28 cellular contexts compared by ENCODE assay signal in the genomic region with DNA sequence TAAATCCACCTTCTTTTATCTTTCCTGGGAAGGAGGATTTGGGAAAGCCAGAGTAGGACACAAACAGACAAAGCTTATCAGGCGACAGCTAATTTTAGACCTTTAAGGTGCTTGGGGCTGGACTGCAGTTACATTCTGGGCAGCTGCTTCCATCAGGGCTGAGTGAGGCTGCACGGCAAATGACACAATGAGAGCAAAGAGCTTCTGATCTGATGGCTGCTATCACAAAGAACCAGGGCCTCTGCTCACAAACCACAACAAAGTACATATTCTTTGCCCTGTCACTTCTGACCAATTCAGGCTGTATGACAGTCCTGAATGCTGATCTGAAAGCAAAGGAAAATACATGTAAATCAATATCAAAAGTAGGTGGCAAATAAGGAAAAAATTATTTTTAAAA.
DNase-seq lines count a peak whose midpoint lies in the region; ATAC-seq, FAIRE-seq and TF ChIP-seq lines count a peak whose summit lies in the region.
"Had no signal": no experiment of that assay in that cellular context is flagged by ENCODE, and none has a peak within 500 bp of the region (broad histone marks: within the 10 kb centered on the region; RNA-seq: fewer than 3 reads in every experiment).

No MANE protein-coding gene starts in this region.

- in situ Hi-C loops in HepG2 (cut with HindIII; ENCODE audit: extremely low pct_ligation_motif_present, low pct_unique_long_range_greater_than_20kb) = no loop called here

- intact Hi-C loops in HepG2 (cut with micrococcal nuclease; ENCODE audit: unreplicated experiment) (no loop called here), right lobe of liver (cut with DNase I) (no loop called here)
- intact Hi-C loops in CD4-positive, alpha-beta memory T cell (cut with micrococcal nuclease) = no loop called here

- no peak overlapping the region for H3K4me3 ChIP-seq in HepG2 (replicated peaks in 1 of 3; ENCODE audit: insufficient read depth in 1 of 3, low read depth in 2 of 3, low read length in 3 of 3)
- H3K4me3 ChIP-seq in right lobe of liver = no peak overlapping the region
- H3K4me3 ChIP-seq in CD4-positive, alpha-beta memory T cell (ENCODE audit: low read length in 2 of 2) = no peak overlapping the region
- H3K4me3 ChIP-seq: body of pancreas, neural progenitor cell, vagina had no signal

- no peaks in the 10 kb centered on the region for H3K79me2 ChIP-seq in HepG2 (ENCODE audit: insufficient read depth, low read length)
- H3K79me2 ChIP-seq: parathyroid adenoma had no signal

- H3K9me3 ChIP-seq in HepG2 (ENCODE audit: low read length) (no peaks in the 10 kb centered on the region), right lobe of liver (no peaks in the 10 kb centered on the region)
- H3K9me3 ChIP-seq in CD4-positive, alpha-beta memory T cell (ENCODE audit: control insufficient read depth in 1 of 2, low read length in 2 of 2) = no peaks in the 10 kb centered on the region
- H3K9me3 ChIP-seq: body of pancreas, SK-N-SH, vagina had no signal

- ATAC-seq in HepG2 (no peak), right lobe of liver (no peak)
- ATAC-seq: activated CD8-positive, alpha-beta memory T cell treated with anti-CD3 and anti-CD28 coated beads, Interleukin-2, amount 10 ng/mL, durations not matched to agents 7 days and 5 days; body of pancreas; T-helper 17 cell had no signal

- no peaks in the 10 kb centered on the region for H3K27me3 Mint-ChIP-seq in CD4-positive, alpha-beta memory T cell
- H3K27me3 Mint-ChIP-seq: activated CD4-positive, alpha-beta T cell treated with anti-CD3 and anti-CD28 coated beads, Interleukin-2, amount 10 ng/mL, durations not matched to agents 7 days and 5 days; CD4-positive, CD25-positive, alpha-beta regulatory T cell; T-helper 17 cell had no signal

- H3K4me1 Mint-ChIP-seq in CD4-positive, alpha-beta memory T cell = peaks cover 1 to 12% (median 6%) of the 10 kb centered on the region in 4 donors
- H3K4me1 Mint-ChIP-seq: activated CD8-positive, alpha-beta memory T cell treated with anti-CD3 and anti-CD28 coated beads, Interleukin-2, amount 10 ng/mL, durations not matched to agents 7 days and 5 days had no signal

- no peak for TF ChIP-seq RAD21 in HepG2 (CRISPR knock-in tag; IDR thresholded peaks at IDR 0.05)

- no peak overlapping the region for H3K4me2 ChIP-seq in HepG2 (ENCODE audit: low read depth, low read length)
- H3K4me2 ChIP-seq: neural progenitor cell, SK-N-SH had no signal

- H3K9me3 Mint-ChIP-seq in CD4-positive, alpha-beta memory T cell = no peaks in the 10 kb centered on the region
- H3K9me3 Mint-ChIP-seq: activated CD4-positive, alpha-beta T cell treated with anti-CD3 and anti-CD28 coated beads, Interleukin-2, amount 10 ng/mL, durations not matched to agents 7 days and 5 days; CD4-positive, CD25-positive, alpha-beta regulatory T cell; neural progenitor cell had no signal

- no peaks in the 10 kb centered on the region for H4K20me1 ChIP-seq in HepG2 (ENCODE audit: insufficient read depth, low read length)

- peaks cover 34 to 83% of the 10 kb centered on the region in 2 experiments for H3K36me3 ChIP-seq in HepG2 (replicated peaks in 1 of 2; ENCODE audit: control insufficient read depth in 1 of 2, insufficient read depth in 2 of 2, low read length in 2 of 2)
- peaks cover 0 to 36% (median 17%) of the 10 kb centered on the region in 4 donors for H3K36me3 ChIP-seq in right lobe of liver
- H3K36me3 ChIP-seq in CD4-positive, alpha-beta memory T cell (ENCODE audit: insufficient read depth, low read length) = peaks cover 34% of the 10 kb centered on the region

- WGBS in HepG2 (ENCODE audit: low lambda C conversion rate) = 85% methylated on average over 2 of the region's 2 CpGs
- 80% methylated on average over 1 of the region's 2 CpGs for WGBS in right lobe of liver (ENCODE audit: insufficient coverage, low coverage, low lambda C conversion rate, missing lambda C conversion rate)

- no peak for TF ChIP-seq POLR2A in HepG2 (IDR thresholded peaks at IDR 0.05; ENCODE audit: insufficient read depth in 1 of 2, low read depth in 2 of 2, low read length in 2 of 2)
- no peak for TF ChIP-seq POLR2A in right lobe of liver (IDR thresholded peaks at IDR 0.05)

- H3K27ac ChIP-seq in HepG2 (ENCODE audit: extremely low read length, insufficient read depth, low read length) = no peak overlapping the region
- no peak overlapping the region for H3K27ac ChIP-seq in right lobe of liver
- H3K27ac ChIP-seq in CD4-positive, alpha-beta memory T cell (ENCODE audit: low read depth, low read length) = no peak overlapping the region
- H3K27ac ChIP-seq: body of pancreas, epithelial cell of prostate, neural progenitor cell, parathyroid adenoma, RWPE1, vagina, VCaP had no signal

- H3K4me3 Mint-ChIP-seq in CD4-positive, alpha-beta memory T cell = no peak overlapping the region
- H3K4me3 Mint-ChIP-seq: activated CD4-positive, alpha-beta T cell treated with anti-CD3 and anti-CD28 coated beads, Interleukin-2, amount 10 ng/mL, durations not matched to agents 7 days and 5 days; activated CD8-positive, alpha-beta memory T cell treated with anti-CD3 and anti-CD28 coated beads, Interleukin-2, amount 10 ng/mL, durations not matched to agents 7 days and 5 days; neural progenitor cell; T-helper 17 cell had no signal

- DNase-seq in HepG2 (ENCODE audit: low spot score) (no peak), right lobe of liver (no peak), globus pallidus (ENCODE audit: low spot score) (peak; percentile 73), medulla oblongata (ENCODE audit: extremely low spot score) (peak; percentile 61), NOMO-1 treated with DMSO at 0.1 percent for 48 hours (lab: John Stamatoyannopoulos, UW; ENCODE audit: unreplicated experiment) (no peak), DMS153 (lab: John Stamatoyannopoulos, UW) (no peak)
- no peak for DNase-seq in CD4-positive, alpha-beta memory T cell
- no peak for DNase-seq in activated CD4-positive, CD25-positive, alpha-beta regulatory T cell treated with anti-CD3 and anti-CD28 coated beads, Interleukin-2, amount 50 U/mL, for 72 hours
- DNase-seq: activated CD4-positive, alpha-beta T cell treated with anti-CD3 and anti-CD28 coated beads, Interleukin-2, amount 10 ng/mL, durations not matched to agents 7 days and 5 days; activated CD8-positive, alpha-beta memory T cell treated with anti-CD3 and anti-CD28 coated beads, Interleukin-2, amount 10 ng/mL, durations not matched to agents 7 days and 5 days; activated naive CD4-positive, alpha-beta T cell; activated T-cell treated with anti-CD3 and anti-CD28 coated beads, Interleukin-2, amount 50 U/mL, for 48 hours; body of pancreas; CD4-positive, CD25-positive, alpha-beta regulatory T cell; DMS 273 treated with DMSO at 0.1 percent for 48 hours; NCI-H1105 treated with DMSO at 0.1 percent for 48 hours; NCI-H2029; NCI-H526 treated with DMSO at 0.1 percent for 48 hours; SK-N-SH; stimulated activated naive CD4-positive, alpha-beta T cell treated with Interleukin-2 at 50 U/mL for 16 hours; T-helper 17 cell had no signal

- CTCF ChIA-PET in HepG2 (lab: Yijun Ruan, JAX; ENCODE audit: low intra/inter-chr PET ratio, low total read pairs) = no interaction called here
- CTCF ChIA-PET in CD4-positive, alpha-beta memory T cell (lab: Charles Lee; ENCODE audit: partially characterized antibody) = interaction anchor here (0.8 kb wide), 1 partner anchor 18 kb away, joined by 3 read pairs; no protein-coding TSS in a partner anchor

- H3K4me1 ChIP-seq in HepG2 (ENCODE audit: insufficient read depth, low read length) (no peaks in the 10 kb centered on the region), right lobe of liver (no peaks in the 10 kb centered on the region)
- peaks cover 7% of the 10 kb centered on the region for H3K4me1 ChIP-seq in CD4-positive, alpha-beta memory T cell (ENCODE audit: insufficient read depth, low read length)
- H3K4me1 ChIP-seq: body of pancreas, neural progenitor cell had no signal

- no peak for FAIRE-seq in HepG2 (lab: Jason Lieb, UNC)
- FAIRE-seq: H54 had no signal

- TF ChIP-seq EP300 in HepG2 (IDR thresholded peaks at IDR 0.05; ENCODE audit: low read depth in 2 of 2, low read length in 2 of 2) = no peak
- no peak for TF ChIP-seq EP300 in HepG2 (CRISPR knock-in tag; IDR thresholded peaks at IDR 0.05; ENCODE audit: borderline replicate concordance)

- peaks cover 70 to 71% of the 10 kb centered on the region in 2 donors for H3K36me3 Mint-ChIP-seq in CD4-positive, alpha-beta memory T cell

- H2AFZ ChIP-seq in HepG2 (ENCODE audit: low read length) = no peak overlapping the region
- H2AFZ ChIP-seq: neural progenitor cell, parathyroid adenoma had no signal

- H3K9ac ChIP-seq in HepG2 (ENCODE audit: insufficient read depth, low read depth, low read length) = no peak overlapping the region
- H3K9ac ChIP-seq: neural progenitor cell, parathyroid adenoma, SK-N-SH had no signal

- H3K27me3 ChIP-seq in HepG2 (ENCODE audit: control insufficient read depth in 1 of 2, insufficient read depth in 2 of 2, low read length in 2 of 2) = no peaks in the 10 kb centered on the region
- no peaks in the 10 kb centered on the region for H3K27me3 ChIP-seq in right lobe of liver
- H3K27me3 ChIP-seq in CD4-positive, alpha-beta memory T cell (ENCODE audit: insufficient read depth, low read length) = no peaks in the 10 kb centered on the region
- H3K27me3 ChIP-seq: body of pancreas, neural progenitor cell, vagina had no signal

- no TSS peak for BruUV-seq in HepG2 (replicated peaks; lab: Mats Ljungman, UMichigan)

- TF ChIP-seq CTCF in HepG2 (CRISPR knock-in tag; IDR thresholded peaks at IDR 0.05) = no peak
- TF ChIP-seq CTCF in right lobe of liver (IDR thresholded peaks at IDR 0.05) = no peak

- no peak overlapping the region for H3K27ac Mint-ChIP-seq in CD4-positive, alpha-beta memory T cell
- H3K27ac Mint-ChIP-seq: activated CD4-positive, alpha-beta T cell treated with anti-CD3 and anti-CD28 coated beads, Interleukin-2, amount 10 ng/mL, durations not matched to agents 7 days and 5 days; activated CD8-positive, alpha-beta memory T cell treated with anti-CD3 and anti-CD28 coated beads, Interleukin-2, amount 10 ng/mL, durations not matched to agents 7 days and 5 days; CD4-positive, CD25-positive, alpha-beta regulatory T cell; neural progenitor cell; T-helper 17 cell had no signal

- POLR2A ChIA-PET in HepG2 (lab: Yijun Ruan, JAX) = no interaction called here
- POLR2A ChIA-PET in CD4-positive, alpha-beta memory T cell (lab: Charles Lee; ENCODE audit: partially characterized antibody) = no interaction called here

Comparison
In these comparisons a context has a peak if more than half of its experiments do, and no peak if none do; other contexts are left out.
1. DNase-seq: peak in globus pallidus (single experiment) and medulla oblongata (single experiment); none in HepG2 (single experiment), right lobe of liver (0 of 3), CD4-positive, alpha-beta memory T cell (0 of 5), activated CD4-positive, CD25-positive, alpha-beta regulatory T cell treated with anti-CD3 and anti-CD28 coated beads, Interleukin-2, amount 50 U/mL, for 72 hours (single experiment), NOMO-1 treated with DMSO at 0.1 percent for 48 hours (single experiment) and DMS153 (single experiment).